34 cellular contexts compared by ENCODE assay signal in the genomic region with DNA sequence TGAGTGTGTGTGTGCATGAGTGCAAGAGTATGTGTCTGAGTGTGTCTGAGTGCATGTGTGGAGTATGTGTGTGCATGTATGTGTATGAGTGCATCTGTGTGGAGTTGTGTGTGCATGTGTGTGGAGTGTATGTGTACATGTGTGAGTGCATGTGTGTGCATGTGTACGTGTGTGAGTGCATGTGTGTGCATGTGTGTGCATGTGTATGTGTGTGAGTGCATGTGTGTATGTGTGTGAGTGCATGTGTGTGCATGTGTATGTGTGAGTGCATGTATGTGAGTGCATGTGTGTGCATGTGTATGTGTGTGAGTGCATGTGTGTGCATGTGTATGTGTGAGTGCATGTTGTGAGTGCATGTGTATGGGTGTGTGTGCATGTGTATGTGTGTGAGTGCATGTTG. TPM values are rescaled to one million over a fixed set of nuclear protein-coding genes. Genes with fewer than 3 reads are reported as not detected.
"Had no signal": no experiment of that assay in that cellular context is flagged by ENCODE, and none has a peak within 500 bp of the region (broad histone marks: within the 10 kb centered on the region; RNA-seq: fewer than 3 reads in every experiment).

No MANE protein-coding gene starts in this region.

- H3K4me1 ChIP-seq: esophagus muscularis mucosa, foreskin keratinocyte, gastrocnemius medialis had no signal

- H3K4me3 Mint-ChIP-seq: activated B cell treated with CpG ODN at 0.5 μM for 24 hours; activated CD8-positive, alpha-beta T cell treated with anti-CD3 and anti-CD28 coated beads for 36 hours; activated naive CD8-positive, alpha-beta T cell; activated T-cell treated with anti-CD3 and anti-CD28 coated beads, Interleukin-2, amount 50 U/mL, for 4 hours; activated T-helper 17 cell treated with anti-CD3 and anti-CD28 coated beads, Interleukin-2, amount 50 U/mL, for 72 hours; effector memory CD8-positive, alpha-beta T cell; T-helper 17 cell; T-helper 2 cell treated with Interferon-gamma antibody and Interleukin-4, amounts not matched to agents 5 μg/mL and 100 μg/mL, for 36 hours had no signal

- H3K36me3 Mint-ChIP-seq: activated naive CD8-positive, alpha-beta T cell had no signal

- FAIRE-seq: astrocyte, colon had no signal

- H3K27me3 ChIP-seq: brain microvascular endothelial cell, esophagus muscularis mucosa, foreskin keratinocyte, gastrocnemius medialis had no signal

- H3K36me3 ChIP-seq: brain microvascular endothelial cell, esophagus muscularis mucosa, gastrocnemius medialis, WERI-Rb-1 had no signal

- H3K4me3 ChIP-seq: esophagus muscularis mucosa, gastrocnemius medialis had no signal

- H3K27ac Mint-ChIP-seq: activated B cell treated with CpG ODN at 0.5 μM for 24 hours; activated CD8-positive, alpha-beta T cell treated with anti-CD3 and anti-CD28 coated beads for 36 hours; activated naive CD8-positive, alpha-beta T cell; activated T-helper 17 cell treated with anti-CD3 and anti-CD28 coated beads, Interleukin-2, amount 50 U/mL, for 72 hours; effector memory CD8-positive, alpha-beta T cell; T-helper 17 cell; T-helper 2 cell treated with Interferon-gamma antibody and Interleukin-4, amounts not matched to agents 5 μg/mL and 100 μg/mL, for 36 hours had no signal

- ATAC-seq: activated CD4-positive, CD25-positive, alpha-beta regulatory T cell treated with anti-CD3 and anti-CD28 coated beads, Interleukin-2, amount 50 U/mL, for 24 hours; activated CD8-positive, alpha-beta T cell treated with anti-CD3 and anti-CD28 coated beads for 36 hours; activated T-cell treated with anti-CD3 and anti-CD28 coated beads, Interleukin-2, amount 50 U/mL, for 4 hours; activated T-helper 17 cell treated with anti-CD3 and anti-CD28 coated beads, Interleukin-2, amount 50 U/mL, for 72 hours; effector memory CD8-positive, alpha-beta T cell; foreskin keratinocyte; gastrocnemius medialis; T-helper 17 cell had no signal

- H3K9me3 Mint-ChIP-seq: activated B cell treated with CpG ODN at 0.5 μM for 24 hours; activated CD8-positive, alpha-beta T cell treated with anti-CD3 and anti-CD28 coated beads for 36 hours; activated T-cell treated with anti-CD3 and anti-CD28 coated beads, Interleukin-2, amount 50 U/mL, for 4 hours; activated T-helper 17 cell treated with anti-CD3 and anti-CD28 coated beads, Interleukin-2, amount 50 U/mL, for 72 hours; effector memory CD8-positive, alpha-beta T cell; T-helper 2 cell treated with Interferon-gamma antibody and Interleukin-4, amounts not matched to agents 5 μg/mL and 100 μg/mL, for 36 hours had no signal

- H3K9me3 ChIP-seq: esophagus muscularis mucosa, gastrocnemius medialis had no signal

- H3K27ac ChIP-seq: brain microvascular endothelial cell, esophagus muscularis mucosa, foreskin keratinocyte, gastrocnemius medialis, WERI-Rb-1 had no signal

- H3K27me3 Mint-ChIP-seq: activated CD8-positive, alpha-beta T cell treated with anti-CD3 and anti-CD28 coated beads for 36 hours; activated naive CD8-positive, alpha-beta T cell; activated T-helper 17 cell treated with anti-CD3 and anti-CD28 coated beads, Interleukin-2, amount 50 U/mL, for 72 hours; effector memory CD8-positive, alpha-beta T cell; T-helper 17 cell had no signal

- DNase-seq: activated B cell treated with CpG ODN at 0.5 μM for 24 hours; activated CD4-positive, alpha-beta T cell treated with anti-CD3 and anti-CD28 coated beads for 48 hours; activated CD4-positive, alpha-beta T cell treated with anti-CD3 and anti-CD28 coated beads, Interleukin-2, amount 50 U/mL, for 1 hour; activated CD4-positive, alpha-beta T cell treated with anti-CD3 and anti-CD28 coated beads, Interleukin-2, amount 50 U/mL, for 48 hours; activated CD8-positive, alpha-beta memory T cell treated with anti-CD3 and anti-CD28 coated beads for 24 hours; activated CD8-positive, alpha-beta T cell treated with anti-CD3 and anti-CD28 coated beads for 36 hours; activated effector memory CD4-positive, alpha-beta T cell treated with Interleukin-2 at 50 U/mL for 16 hours; activated gamma-delta T cell treated with Interleukin-2 at 50 U/mL for 16 hours; activated naive CD4-positive, alpha-beta T cell treated with anti-CD3 and anti-CD28 coated beads, Interleukin-2, amount 50 U/mL, for 16 hours; activated naive CD4-positive, alpha-beta T cell treated with Interleukin-2 at 50 U/mL for 16 hours; activated T-cell treated with anti-CD3 and anti-CD28 coated beads, Interleukin-2, amount 50 U/mL, for 4 hours; amniotic stem cell; anterior cingulate cortex; brain microvascular endothelial cell; caudate nucleus; cortex of kidney; dermis blood vessel endothelial cell; effector CD4-positive, alpha-beta T cell; effector memory CD8-positive, alpha-beta T cell; erythroblast; foreskin keratinocyte; gastrocnemius medialis; glutamatergic neuron; T-helper 1 cell; T-helper 17 cell; T1000; WERI-Rb-1 had no signal

RNA-seq across cellular contexts. Expression of a gene that starts 23.7 kb away (rescaled TPM):
- total RNA-seq: activated B cell treated with CpG ODN at 0.5 μM for 24 hours, dermis blood vessel endothelial cell had no signal
